Comparison of ENCODE assay signal across 9 cellular contexts in genomic region chr16:30901201-30902069, GRCh38. TPM values are rescaled to one million over a fixed set of nuclear protein-coding genes. Genes with fewer than 3 reads are reported as not detected.
DNase-seq lines count a peak whose midpoint lies in the region; ATAC-seq and TF ChIP-seq lines count a peak whose summit lies in the region.
"Had no signal": no experiment of that assay in that cellular context is flagged by ENCODE, and none has a peak within 500 bp of the region (broad histone marks: within the 10 kb centered on the region; RNA-seq: fewer than 3 reads in every experiment).

No MANE protein-coding gene starts in this region.

- H3K27ac ChIP-seq in Panc1 (ENCODE audit: low read length) (peak overlapping the region; percentile 36; the same call in 1 of the 2 replicates), esophagus muscularis mucosa (replicated peaks in 1 of 4) (peak overlapping the region; percentile 84 to 91 (median 89)), rectal smooth muscle tissue (ENCODE audit: low read depth, low read length) (peak overlapping the region; percentile 74)

- POLR2A ChIA-PET in Panc1 (lab: Charles Lee), result interaction anchor here (0.5 to 1.1 kb wide), 5 partner anchors 11 to 506 kb away, joined by 3 to 5 read pairs (median 3); partner anchors contain the start of gene ZNF48

- H3K4me1 ChIP-seq in Panc1 (ENCODE audit: control insufficient read depth, insufficient read depth, low read length), result peaks cover 3% of the 10 kb centered on the region; the same call in 1 of the 2 replicates
- peaks cover 10 to 44% (median 35%) of the 10 kb centered on the region in 4 donors for H3K4me1 ChIP-seq in esophagus muscularis mucosa
- H3K4me1 ChIP-seq in rectal smooth muscle tissue (ENCODE audit: control insufficient read depth, insufficient read depth, low read length), result peaks cover 5% of the 10 kb centered on the region

- no peak for DNase-seq in GM12865 (ENCODE audit: low read depth)
- DNase-seq in Panc1 (ENCODE audit: low read depth, low spot score), result no peak
- no peak for DNase-seq in esophagus muscularis mucosa (ENCODE audit: extremely low spot score)
- DNase-seq: NCI-H748 treated with DMSO at 0.1 percent for 48 hours had no signal

- intact Hi-C loops in Panc1 (cut with micrococcal nuclease; ENCODE audit: unreplicated experiment) (loop anchor here (10.0 kb wide), 1 partner anchor 57 kb away; no protein-coding TSS in a partner anchor), esophagus muscularis mucosa (cut with DNase I) (loop anchor here (2.0 kb wide), 1 partner anchor 57 kb away; no protein-coding TSS in a partner anchor)

- H3K36me3 ChIP-seq in Panc1 (ENCODE audit: control insufficient read depth, insufficient read depth, low read length) (no peaks in the 10 kb centered on the region), esophagus muscularis mucosa (peaks cover 0 to 4% (median 0%) of the 10 kb centered on the region in 4 donors), rectal smooth muscle tissue (ENCODE audit: control insufficient read depth, insufficient read depth, low read length) (no peaks in the 10 kb centered on the region)

- no TSS peak for BruUV-seq in Panc1 (replicated peaks; lab: Mats Ljungman, UMichigan)

- 20% methylated on average over 12 of the region's 12 CpGs for WGBS in esophagus muscularis mucosa

- H3K4me3 ChIP-seq in GM12865 (ENCODE audit: low read depth, low read length) (peak overlapping the region; percentile 55), Panc1 (ENCODE audit: low read depth in 2 of 2, low read length in 2 of 2) (peak overlapping the region; percentile 37 to 46), esophagus muscularis mucosa (peak overlapping the region; percentile 63 to 68 (median 65)), rectal smooth muscle tissue (ENCODE audit: low read length) (peak overlapping the region; percentile 82)

- CTCF ChIA-PET in Panc1 (lab: Charles Lee), result interaction anchor here (0.7 to 2.2 kb wide), 5 partner anchors 14 to 369 kb away, joined by 3 to 19 read pairs (median 7); no protein-coding TSS in a partner anchor

- H3K27me3 ChIP-seq in Panc1 (ENCODE audit: control insufficient read depth, insufficient read depth, low read length) (no peaks in the 10 kb centered on the region), esophagus muscularis mucosa (no peaks in the 10 kb centered on the region), rectal smooth muscle tissue (ENCODE audit: control insufficient read depth, insufficient read depth, low read length) (no peaks in the 10 kb centered on the region)

- no peak; the same call in 1 of the 2 replicates for ATAC-seq in Panc1
- ATAC-seq in GM18498 (IDR thresholded peaks at IDR 0.05; ENCODE audit: unreplicated experiment), result no peak
- ATAC-seq in HG03039 (IDR thresholded peaks at IDR 0.05; ENCODE audit: unreplicated experiment), result no peak
- no peak for ATAC-seq in GM18505 (IDR thresholded peaks at IDR 0.05; ENCODE audit: unreplicated experiment)
- no peak for ATAC-seq in HG03354 (IDR thresholded peaks at IDR 0.05; ENCODE audit: poor library complexity, severe bottlenecking, unreplicated experiment)

- no peak for TF ChIP-seq POLR2A in esophagus muscularis mucosa (IDR thresholded peaks at IDR 0.05; ENCODE audit: low read depth)
- TF ChIP-seq POLR2A in GM18505 (IDR thresholded peaks at IDR 0.05; ENCODE audit: borderline replicate concordance, extremely low read depth, insufficient read depth, insufficient read length), result no peak

- H3K9ac ChIP-seq in rectal smooth muscle tissue (ENCODE audit: low read length), result peak overlapping the region; percentile 38

- H3K9me3 ChIP-seq in Panc1 (ENCODE audit: control insufficient read depth, insufficient read depth, low read depth, low read length) (no peaks in the 10 kb centered on the region), esophagus muscularis mucosa (no peaks in the 10 kb centered on the region)

- in situ Hi-C loops in Panc1 (cut with HindIII; ENCODE audit: low pct_unique_long_range_greater_than_20kb, low sequenced_read_pairs), result no loop called here

- TF ChIP-seq CTCF in GM12865 (IDR thresholded peaks at IDR 0.05; ENCODE audit: insufficient read depth, low read depth, low read length, missing control alignments) (no peak), Panc1 (IDR thresholded peaks at IDR 0.05) (0 out of 2 replicates have a peak, but pooled peaks have one; percentile 25), esophagus muscularis mucosa (IDR thresholded peaks at IDR 0.05) (no peak)

- no peak for TF ChIP-seq EP300 in esophagus muscularis mucosa (IDR thresholded peaks at IDR 0.05)

RNA-seq across cellular contexts. Expression of gene CTF1, which starts 5.0 kb away (rescaled TPM):
- 2.9 TPM for total RNA-seq in Panc1 (2021; ENCODE audit: unreplicated experiment)
- 7.4 TPM for polyA plus RNA-seq in Panc1 (2012; ENCODE audit: insufficient read length)
- total RNA-seq in esophagus muscularis mucosa, result 10 to 100 TPM in 2 of 4 donors, 1 to 10 TPM in 2; 6.2 to 18.8 (median 10.9) TPM

RNA-seq across cellular contexts. Expression of gene BCL7C, which starts 7.6 kb away (rescaled TPM):
- total RNA-seq in Panc1 (2021; ENCODE audit: unreplicated experiment), result 45.8 TPM
- polyA plus RNA-seq in Panc1 (2012; ENCODE audit: insufficient read length), result 43.8 TPM
- 10 to 100 TPM; 42.1 to 57.9 (median 45.5) TPM for total RNA-seq in esophagus muscularis mucosa

RNA-seq across cellular contexts. Expression of gene FBXL19, which starts 21.9 kb away (rescaled TPM):
- total RNA-seq in Panc1 (2021; ENCODE audit: unreplicated experiment), result 52.3 TPM
- 67.1 TPM for polyA plus RNA-seq in Panc1 (2012; ENCODE audit: insufficient read length)
- 10 to 100 TPM; 12.1 to 28.1 (median 17.7) TPM for total RNA-seq in esophagus muscularis mucosa

RNA-seq across cellular contexts. Expression of gene ORAI3, which starts 47.4 kb away (rescaled TPM):
- total RNA-seq in Panc1 (2021; ENCODE audit: unreplicated experiment) (26.9 TPM), esophagus muscularis mucosa (10 to 100 TPM; 33.0 to 56.5 (median 45.8) TPM)
- polyA plus RNA-seq in Panc1 (2012; ENCODE audit: insufficient read length), result 31.0 TPM

RNA-seq across cellular contexts. Expression of gene SETD1A, which starts 56.1 kb away (rescaled TPM):
- total RNA-seq in Panc1 (2021; ENCODE audit: unreplicated experiment) (38.7 TPM), esophagus muscularis mucosa (10 to 100 TPM in 2 of 4 donors, 1 to 10 TPM in 2; 7.1 to 25.4 (median 9.9) TPM)
- 41.5 TPM for polyA plus RNA-seq in Panc1 (2012; ENCODE audit: insufficient read length)

Comparison
In these comparisons a context has a peak if more than half of its experiments do, and no peak if none do; other contexts are left out.
1. H3K27ac ChIP-seq: peak in every context shown above with its lines; median percentile 89 in esophagus muscularis mucosa; 74 in rectal smooth muscle tissue; 36 in Panc1.